ENCODE assay signal across 2 cellular contexts in genomic region chr17:21348926-21349261, GRCh38. TPM values are rescaled to one million over a fixed set of nuclear protein-coding genes. Genes with fewer than 3 reads are reported as not detected.
"Had no signal": no experiment of that assay in that cellular context is flagged by ENCODE, and none has a peak within 500 bp of the region (broad histone marks: within the 10 kb centered on the region; RNA-seq: fewer than 3 reads in every experiment).

No MANE protein-coding gene starts in this region.

RNA-seq across cellular contexts. Expression of gene KCNJ12, which starts 27.3 kb away (rescaled TPM):
- total RNA-seq: lung microvascular endothelial cell had no signal
- polyA plus RNA-seq: naive thymus-derived CD4-positive, alpha-beta T cell had no signal
